Comparison of ENCODE assay signal across 8 cellular contexts in the genomic region with DNA sequence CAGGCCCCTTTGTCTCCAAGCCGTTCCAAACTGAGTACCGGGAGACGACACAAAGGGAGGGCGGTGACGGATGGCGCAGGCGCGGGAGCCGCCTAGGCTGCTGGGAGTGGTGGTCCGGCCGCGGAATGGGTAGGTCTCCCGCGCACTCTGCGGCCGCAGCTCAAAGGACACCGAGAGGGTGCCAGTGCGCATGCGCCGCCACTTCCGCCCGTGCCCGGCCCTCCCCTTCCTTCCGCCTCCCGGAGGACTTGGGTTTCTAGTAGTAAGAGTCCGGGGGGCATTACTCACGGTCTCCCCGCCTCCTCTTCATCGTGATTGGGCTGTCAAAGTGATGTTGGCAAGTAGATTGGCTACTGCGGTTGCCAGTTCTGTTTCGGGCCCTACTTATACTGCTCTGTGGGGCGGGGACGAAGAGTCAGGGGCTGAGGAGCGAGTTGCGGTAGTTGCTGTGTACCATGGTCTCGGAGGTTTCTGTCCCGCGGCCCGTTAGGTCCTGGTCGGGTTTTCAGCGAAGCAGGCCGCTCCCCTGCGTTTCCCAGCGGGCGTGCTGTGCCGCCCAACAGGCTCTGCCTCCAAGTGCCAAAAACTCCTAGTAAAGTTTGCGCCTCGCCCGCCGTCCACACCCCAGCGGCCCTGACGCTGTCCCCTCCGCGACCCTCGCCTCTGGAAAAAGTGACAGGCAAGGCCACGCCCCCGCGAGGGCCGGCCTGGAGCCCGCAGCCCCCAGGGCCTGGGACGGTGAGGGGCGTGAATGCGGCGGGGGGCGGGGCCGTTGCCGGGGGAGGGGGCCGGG. TPM values are rescaled to one million over a fixed set of nuclear protein-coding genes. Genes with fewer than 3 reads are reported as not detected.
DNase-seq lines count a peak whose midpoint lies in the region; ATAC-seq, FAIRE-seq and TF ChIP-seq lines count a peak whose summit lies in the region.

No MANE protein-coding gene starts in this region.

- TF ChIP-seq CTCF in BE2C (IDR thresholded peaks at IDR 0.05; ENCODE audit: low read depth, low read length) (no peak), choroid plexus epithelial cell (conservative IDR thresholded peaks at IDR 0.05; ENCODE audit: low read depth, low read length) (no peak), kidney epithelial cell (IDR thresholded peaks at IDR 0.05; ENCODE audit: insufficient read depth, low read length, poor library complexity, severe bottlenecking) (no peak)

- no peaks in the 10 kb centered on the region for H3K36me3 ChIP-seq in BE2C
- no peaks in the 10 kb centered on the region for H3K36me3 ChIP-seq in kidney epithelial cell (ENCODE audit: control insufficient read depth, insufficient read depth, low read length)

- POLR2A ChIA-PET in activated CD4-positive, alpha-beta T cell treated with anti-CD3 and anti-CD28 coated beads for 36 hours (lab: Charles Lee): interaction anchor here (0.5 to 1.3 kb wide), 6 partner anchors 27 to 201 kb away, joined by 3 to 4 read pairs (median 3); partner anchors contain the start of gene NAXD

- H3K9me3 Mint-ChIP-seq in activated CD4-positive, alpha-beta T cell treated with anti-CD3 and anti-CD28 coated beads for 36 hours (ENCODE audit: low read depth): no peaks in the 10 kb centered on the region

- peak overlapping the region; percentile 87 for H3K4me3 Mint-ChIP-seq in activated CD4-positive, alpha-beta T cell treated with anti-CD3 and anti-CD28 coated beads for 36 hours

- H3K27ac Mint-ChIP-seq in activated CD4-positive, alpha-beta T cell treated with anti-CD3 and anti-CD28 coated beads for 36 hours: peak overlapping the region; percentile 92

- DNase-seq in BE2C (peak; percentile 99), GM19239 (ENCODE audit: insufficient read length, low spot score) (peak; percentile 78), NCI-H510A treated with DMSO at 0.1 percent for 48 hours (lab: John Stamatoyannopoulos, UW) (peak; percentile 99), choroid plexus epithelial cell (ENCODE audit: low read depth) (peak; percentile 100), kidney epithelial cell (ENCODE audit: low read depth) (peak; percentile 98)
- DNase-seq in activated CD4-positive, alpha-beta T cell treated with anti-CD3 and anti-CD28 coated beads for 36 hours: peak; percentile 99
- peak; percentile 99 for DNase-seq in stimulated activated CD4-positive, alpha-beta T cell treated with anti-CD3 and anti-CD28 coated beads, Interleukin-15, amount 100 ng/mL, for 24 hours

- no peak for FAIRE-seq in GM19239 (lab: Jason Lieb, UNC)

- H3K9me3 ChIP-seq in BE2C: no peaks in the 10 kb centered on the region

- CTCF ChIA-PET in activated CD4-positive, alpha-beta T cell treated with anti-CD3 and anti-CD28 coated beads for 36 hours (lab: Charles Lee): interaction anchor here (1.1 kb wide), 1 partner anchor 303 kb away, joined by 3 read pairs; no protein-coding TSS in a partner anchor

- peak; percentile 44 for ATAC-seq in HG03442 (IDR thresholded peaks at IDR 0.05; ENCODE audit: unreplicated experiment)
- ATAC-seq in activated CD4-positive, alpha-beta T cell treated with anti-CD3 and anti-CD28 coated beads for 36 hours: peak; percentile 67

- intact Hi-C loops in activated CD4-positive, alpha-beta T cell treated with anti-CD3 and anti-CD28 coated beads for 36 hours (cut with DNase I, micrococcal nuclease): loop anchor here (1.0 to 10.0 kb wide), 8 partner anchors 98 to 1976 kb away; partner anchors contain the start of genes IRS2 (in 2 of the 2) and NAXD (in 2 of the 2)

- H3K27me3 Mint-ChIP-seq in activated CD4-positive, alpha-beta T cell treated with anti-CD3 and anti-CD28 coated beads for 36 hours: no peaks in the 10 kb centered on the region

- no peaks in the 10 kb centered on the region for H3K4me1 ChIP-seq in BE2C

- peaks cover 3% of the 10 kb centered on the region for H3K36me3 Mint-ChIP-seq in activated CD4-positive, alpha-beta T cell treated with anti-CD3 and anti-CD28 coated beads for 36 hours (ENCODE audit: low read depth)

- H3K4me3 ChIP-seq in BE2C (ENCODE audit: low read depth, low read length) (peak overlapping the region; percentile 90), choroid plexus epithelial cell (ENCODE audit: low read depth, low read length) (peak overlapping the region; percentile 96), kidney epithelial cell (ENCODE audit: low read depth, low read length) (peak overlapping the region; percentile 94)

- H3K4me1 Mint-ChIP-seq in activated CD4-positive, alpha-beta T cell treated with anti-CD3 and anti-CD28 coated beads for 36 hours: peaks cover 21% of the 10 kb centered on the region

- H3K27me3 ChIP-seq in BE2C: no peaks in the 10 kb centered on the region
- no peaks in the 10 kb centered on the region for H3K27me3 ChIP-seq in kidney epithelial cell (ENCODE audit: control insufficient read depth, insufficient read depth, low read length)

RNA-seq across cellular contexts. Expression of gene ING1, which starts 0.5 kb away (rescaled TPM):
- polyA plus RNA-seq in BE2C (2012; ENCODE audit: insufficient read depth, insufficient read length, low read depth): 23.4 TPM
- 10 to 100 TPM; 19.6 to 19.7 TPM for total RNA-seq in activated CD4-positive, alpha-beta T cell treated with anti-CD3 and anti-CD28 coated beads for 36 hours
- total RNA-seq in kidney epithelial cell: 12.6 and 14.7 TPM in 2 replicates

RNA-seq across cellular contexts. Expression of gene CARS2, which starts 7.1 kb away (rescaled TPM):
- polyA plus RNA-seq in BE2C (2012; ENCODE audit: insufficient read depth, insufficient read length, low read depth): 69.1 TPM
- total RNA-seq in activated CD4-positive, alpha-beta T cell treated with anti-CD3 and anti-CD28 coated beads for 36 hours: 10 to 100 TPM; 52.1 to 55.8 TPM
- 66.7 and 73.6 TPM in 2 replicates for total RNA-seq in kidney epithelial cell

Comparison
In these comparisons a context has a peak if more than half of its experiments do, and no peak if none do; other contexts are left out.
1. Peak in every context shown above with its lines: DNase-seq, ATAC-seq and H3K4me3 ChIP-seq.